Comparison of ENCODE assay signal across 16 cellular contexts in the genomic region with DNA sequence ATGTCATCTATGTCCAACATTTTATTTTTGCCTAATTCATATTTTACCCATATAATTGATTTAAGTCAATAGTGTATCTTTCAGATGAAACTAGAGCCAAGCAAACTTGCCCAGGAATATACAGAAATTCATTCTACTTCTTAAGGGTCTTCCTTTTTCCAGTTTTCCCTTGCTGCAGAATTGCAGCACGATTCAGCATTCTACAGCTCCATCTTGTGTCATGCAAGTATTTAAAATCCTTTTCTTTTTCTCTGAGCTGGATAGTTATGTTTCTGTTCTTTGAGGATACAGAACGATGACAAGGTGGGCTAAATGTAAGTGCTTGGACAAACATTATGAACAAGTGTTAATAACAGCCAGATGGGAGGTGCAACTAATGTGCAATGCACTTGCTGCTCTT.
A peak's percentile ranks its signal among the peaks of the same experiment; 100 is the strongest.
DNase-seq lines count a peak whose midpoint lies in the region; ATAC-seq and TF ChIP-seq lines count a peak whose summit lies in the region.
"Had no signal": no experiment of that assay in that cellular context is flagged by ENCODE, and none has a peak within 500 bp of the region (broad histone marks: within the 10 kb centered on the region; RNA-seq: fewer than 3 reads in every experiment).

No MANE protein-coding gene starts in this region.

- TF ChIP-seq CTCF in astrocyte of the cerebellum (IDR thresholded peaks at IDR 0.05; ENCODE audit: low read depth, low read length, missing control alignments): no peak
- TF ChIP-seq CTCF in psoas muscle (IDR thresholded peaks at IDR 0.05): no peak

- ATAC-seq in HG02763 (IDR thresholded peaks at IDR 0.05; ENCODE audit: unreplicated experiment) (no peak), psoas muscle (no peak)
- ATAC-seq: activated CD8-positive, alpha-beta memory T cell treated with anti-CD3 and anti-CD28 coated beads, Interleukin-2, amount 10 ng/mL, durations not matched to agents 7 days and 5 days; naive thymus-derived CD8-positive, alpha-beta T cell had no signal

- H3K36me3 ChIP-seq in psoas muscle (ENCODE audit: insufficient read depth in 1 of 2, low read depth in 1 of 2): no peaks in the 10 kb centered on the region
- H3K36me3 ChIP-seq: adrenal gland, uterus had no signal

- H3K9me3 ChIP-seq in psoas muscle: no peaks in the 10 kb centered on the region
- H3K9me3 ChIP-seq: adrenal gland, uterus had no signal

- in situ Hi-C loops in astrocyte of the cerebellum (cut with HindIII; ENCODE audit: low sequenced_read_pairs): no loop called here

- WGBS in psoas muscle, 3 donors: 15 to 21% (median 15%) methylated on average over 2 of the region's 2 CpGs

- H3K4me3 ChIP-seq in astrocyte of the cerebellum (ENCODE audit: low read depth, low read length) (no peak overlapping the region), psoas muscle (no peak overlapping the region)
- H3K4me3 ChIP-seq: adrenal gland, uterus had no signal

- H3K27ac ChIP-seq in psoas muscle: no peak overlapping the region
- H3K27ac ChIP-seq: adrenal gland, uterus had no signal

- TF ChIP-seq EP300 in Ishikawa (IDR thresholded peaks at IDR 0.05; ENCODE audit: borderline replicate concordance): no peak

- no peaks in the 10 kb centered on the region for H3K27me3 ChIP-seq in psoas muscle (ENCODE audit: insufficient read depth in 3 of 3, low read length in 2 of 3)
- H3K27me3 ChIP-seq: adrenal gland, uterus had no signal

- TF ChIP-seq RAD21 in Ishikawa (IDR thresholded peaks at IDR 0.05; ENCODE audit: low read depth): peak; percentile 30; the same call in 1 of the 2 replicates

- intact Hi-C loops in psoas muscle (cut with DNase I): no loop called here

- no peaks in the 10 kb centered on the region for H3K4me1 ChIP-seq in psoas muscle
- H3K4me1 ChIP-seq: adrenal gland, uterus had no signal

- DNase-seq in COR-L47 (lab: John Stamatoyannopoulos, UW): peak; percentile 19
- DNase-seq in astrocyte of the cerebellum (ENCODE audit: low read depth): peak; percentile 12
- peak; percentile 37 for DNase-seq in left kidney (ENCODE audit: low read depth, low spot score)
- DNase-seq in activated CD4-positive, alpha-beta T cell treated with anti-CD3 and anti-CD28 coated beads, Interleukin-2, amount 50 U/mL, for 48 hours: no peak
- no peak for DNase-seq in DMS 273 (lab: John Stamatoyannopoulos, UW; ENCODE audit: unreplicated experiment)
- no peak for DNase-seq in psoas muscle
- DNase-seq: activated CD8-positive, alpha-beta memory T cell treated with anti-CD3 and anti-CD28 coated beads, Interleukin-2, amount 10 ng/mL, durations not matched to agents 7 days and 5 days; adrenal gland; HCEC 1CT; Kasumi-1; naive thymus-derived CD8-positive, alpha-beta T cell; NK-92 treated with Interleukin-12 subunit alpha and Interleukin-12 subunit beta, amount 100 ng/mL, for 24 hours; stimulated activated CD4-positive, alpha-beta T cell treated with anti-CD3 and anti-CD28 coated beads, Interleukin-12 subunit alpha, Interleukin-12 subunit beta, amount 100 ng/mL, for 4 hours; uterus had no signal

TF ChIP-seq in Ishikawa, 13 proteins besides CTCF, POLR2A, EP300 and RAD21:
- TF ChIP-seq FOXM1 (IDR thresholded peaks at IDR 0.05; ENCODE audit: borderline replicate concordance, low read depth) (no peak), YY1 (IDR thresholded peaks at IDR 0.05; ENCODE audit: low read depth) (no peak)
- TF ChIP-seq, protein P1, sequence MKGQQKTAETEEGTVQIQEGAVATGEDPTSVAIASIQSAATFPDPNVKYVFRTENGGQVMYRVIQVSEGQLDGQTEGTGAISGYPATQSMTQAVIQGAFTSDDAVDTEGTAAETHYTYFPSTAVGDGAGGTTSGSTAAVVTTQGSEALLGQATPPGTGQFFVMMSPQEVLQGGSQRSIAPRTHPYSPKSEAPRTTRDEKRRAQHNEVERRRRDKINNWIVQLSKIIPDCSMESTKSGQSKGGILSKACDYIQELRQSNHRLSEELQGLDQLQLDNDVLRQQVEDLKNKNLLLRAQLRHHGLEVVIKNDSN (IDR thresholded peaks at IDR 0.05): no peak

Comparison
In these comparisons a context has a peak if more than half of its experiments do, and no peak if none do; other contexts are left out.
1. DNase-seq: peak in COR-L47 (single experiment), astrocyte of the cerebellum (single experiment) and left kidney (single experiment); none in activated CD4-positive, alpha-beta T cell treated with anti-CD3 and anti-CD28 coated beads, Interleukin-2, amount 50 U/mL, for 48 hours (0 of 2), DMS 273 (single experiment) and psoas muscle (0 of 2).